Comparison of ENCODE assay signal across 21 cellular contexts in the genomic region with DNA sequence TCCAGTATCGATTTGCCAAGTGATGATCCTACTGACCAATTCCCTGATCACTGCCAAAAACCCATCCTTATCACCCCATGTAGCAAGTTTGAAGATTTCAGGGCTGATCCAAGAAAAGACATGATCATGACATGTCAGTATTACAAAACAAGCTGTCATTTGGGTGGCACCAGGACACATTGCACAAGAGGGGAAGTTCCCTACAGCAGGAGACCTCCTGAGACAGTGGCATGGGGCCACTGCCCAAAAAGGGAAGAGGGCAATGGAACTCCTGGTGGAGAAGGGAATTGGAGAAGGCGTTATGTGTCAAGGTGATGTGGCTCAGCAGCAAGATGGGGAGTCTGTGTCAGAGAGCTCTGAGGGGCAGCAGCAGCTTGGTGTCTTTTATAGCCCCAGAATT. TPM values are rescaled to one million over a fixed set of nuclear protein-coding genes. Genes with fewer than 3 reads are reported as not detected.
A peak's percentile ranks its signal among the peaks of the same experiment; 100 is the strongest.
DNase-seq lines count a peak whose midpoint lies in the region; ATAC-seq, FAIRE-seq and TF ChIP-seq lines count a peak whose summit lies in the region.
"Had no signal": no experiment of that assay in that cellular context is flagged by ENCODE, and none has a peak within 500 bp of the region (broad histone marks: within the 10 kb centered on the region; RNA-seq: fewer than 3 reads in every experiment).

No MANE protein-coding gene starts in this region.

- intact Hi-C loops in mucosa of descending colon (cut with DNase I, micrococcal nuclease), result no loop called here

- DNase-seq in AML-193 (lab: John Stamatoyannopoulos, UW), result peak; percentile 16 to 25
- DNase-seq in KBM-7, result peak; percentile 49
- peak; percentile 5 for DNase-seq in NOMO-1 treated with dmso at 0.1 percent for 144 hours (lab: John Stamatoyannopoulos, UW; ENCODE audit: unreplicated experiment)
- no peak for DNase-seq in bronchial epithelial cell (ENCODE audit: low read depth)
- no peak for DNase-seq in right atrium auricular region (ENCODE audit: low spot score)
- DNase-seq in mucosa of descending colon, result no peak
- DNase-seq: 8988T, GF-D8, H7, NCI-H1105, NCI-H1694 treated with DMSO at 0.1 percent for 48 hours, NCI-H2107, NCI-H2227 treated with DMSO at 0.1 percent for 48 hours, NCI-H524, RPMI8226 had no signal

- in situ Hi-C loops in KBM-7 (cut with MboI; ENCODE audit: low pct_unique_long_range_greater_than_20kb, low sequenced_read_pairs), result no loop called here

- ATAC-seq in HG03342 (IDR thresholded peaks at IDR 0.05; ENCODE audit: unreplicated experiment) (no peak), mucosa of descending colon (no peak), GM19328 (IDR thresholded peaks at IDR 0.05; ENCODE audit: unreplicated experiment) (no peak)

- no peak overlapping the region for H3K27ac ChIP-seq in right atrium auricular region
- H3K27ac ChIP-seq: BLaER1, SJSA1 had no signal

- H3K4me3 ChIP-seq in bronchial epithelial cell (ENCODE audit: low read depth, low read length) (no peak overlapping the region), right atrium auricular region (no peak overlapping the region), mucosa of descending colon (no peak overlapping the region)
- H3K4me3 ChIP-seq: BLaER1, SJSA1 had no signal

- TF ChIP-seq CTCF in bronchial epithelial cell (IDR thresholded peaks at IDR 0.05; ENCODE audit: insufficient read depth, low read length, severe bottlenecking), result no peak
- TF ChIP-seq CTCF in right atrium auricular region (IDR thresholded peaks at IDR 0.05), result no peak
- no peak for TF ChIP-seq CTCF in mucosa of descending colon (IDR thresholded peaks at IDR 0.05)

- FAIRE-seq in bronchial epithelial cell (lab: Jason Lieb, UNC), result peak; percentile 7
- FAIRE-seq: GM12892 had no signal

- H3K4me1 ChIP-seq in right atrium auricular region, result no peaks in the 10 kb centered on the region
- H3K4me1 ChIP-seq in mucosa of descending colon (ENCODE audit: low read depth), result no peaks in the 10 kb centered on the region
- H3K4me1 ChIP-seq: BLaER1, SJSA1 had no signal

- H3K27me3 ChIP-seq in bronchial epithelial cell (ENCODE audit: control insufficient read depth, insufficient read depth, low read length) (no peaks in the 10 kb centered on the region), right atrium auricular region (no peaks in the 10 kb centered on the region)
- H3K27me3 ChIP-seq: SJSA1 had no signal

- peaks cover 0 to 8% of the 10 kb centered on the region in 2 donors for H3K9me3 ChIP-seq in right atrium auricular region
- no peaks in the 10 kb centered on the region for H3K9me3 ChIP-seq in mucosa of descending colon
- H3K9me3 ChIP-seq: SJSA1 had no signal

- H3K36me3 ChIP-seq in bronchial epithelial cell (ENCODE audit: control insufficient read depth, insufficient read depth, low read length) (no peaks in the 10 kb centered on the region), right atrium auricular region (no peaks in the 10 kb centered on the region), mucosa of descending colon (ENCODE audit: low read depth) (no peaks in the 10 kb centered on the region)
- H3K36me3 ChIP-seq: BLaER1, SJSA1 had no signal

RNA-seq across cellular contexts. Expression of a gene that starts 43.4 kb away (rescaled TPM):
- 3.4 and 3.5 TPM in 2 replicates for total RNA-seq in bronchial epithelial cell
- 1 to 10 TPM; 2.0 to 2.4 TPM for total RNA-seq in right atrium auricular region
- 1 to 10 TPM; 3.7 to 5.6 (median 4.7) TPM for total RNA-seq in mucosa of descending colon

RNA-seq across cellular contexts. Expression of a gene that starts 46.4 kb away (rescaled TPM):
- total RNA-seq in bronchial epithelial cell, result not detected in 2 replicates
- not detected for total RNA-seq in right atrium auricular region
- not detected for total RNA-seq in mucosa of descending colon
- total RNA-seq: Daoy, H7, SJSA1 had no signal

Comparison
In these comparisons a context has a peak if more than half of its experiments do, and no peak if none do; other contexts are left out.
1. DNase-seq: peak in AML-193 (2 of 2), KBM-7 (single experiment) and NOMO-1 treated with dmso at 0.1 percent for 144 hours (single experiment); none in bronchial epithelial cell (single experiment), right atrium auricular region (single experiment) and mucosa of descending colon (0 of 3).